10 cellular contexts compared by ENCODE assay signal in the genomic region with DNA sequence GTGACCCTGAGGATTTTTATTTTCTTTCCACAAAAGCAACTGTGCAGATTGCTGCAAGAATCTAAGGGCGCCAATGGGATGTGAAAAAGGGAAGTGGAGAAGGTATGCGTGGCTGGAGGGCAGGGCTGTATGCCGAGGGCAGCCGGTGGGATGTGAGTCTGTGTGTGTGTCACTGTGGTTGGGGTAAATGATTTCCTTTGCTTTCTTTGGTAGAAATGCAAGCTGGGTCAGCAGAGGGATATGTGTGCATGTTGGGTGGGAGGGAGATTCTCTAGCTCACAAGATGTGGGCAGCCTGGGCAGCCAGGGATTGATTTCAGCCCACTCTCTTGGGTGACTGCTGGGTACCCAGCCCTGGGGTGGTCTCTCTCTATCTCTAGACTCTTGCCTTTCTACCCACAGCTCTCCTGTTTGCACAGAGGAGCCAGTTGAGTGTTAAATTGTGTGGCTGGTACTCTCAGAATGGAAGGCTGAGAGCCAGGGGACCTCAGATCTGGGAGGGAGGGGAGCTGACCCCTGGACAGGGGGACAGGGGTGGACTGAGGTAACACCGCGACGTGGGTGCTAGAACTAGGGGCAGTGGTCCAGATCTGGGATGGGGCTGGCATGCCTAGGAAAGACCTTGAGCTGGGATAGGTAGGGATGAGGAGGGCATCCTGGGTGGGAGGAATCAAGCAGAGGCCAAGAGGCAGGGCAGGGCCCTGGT. TPM values are rescaled to one million over a fixed set of nuclear protein-coding genes. Genes with fewer than 3 reads are reported as not detected.
DNase-seq lines count a peak whose midpoint lies in the region; ATAC-seq and TF ChIP-seq lines count a peak whose summit lies in the region.
"Had no signal": no experiment of that assay in that cellular context is flagged by ENCODE, and none has a peak within 500 bp of the region (broad histone marks: within the 10 kb centered on the region; RNA-seq: fewer than 3 reads in every experiment).

No MANE protein-coding gene starts in this region.

- POLR2A ChIA-PET in HEK293 (lab: Yijun Ruan, JAX), result interaction anchor here (1.2 kb wide), 1 partner anchor 15 kb away, joined by 3 read pairs; no protein-coding TSS in a partner anchor
- POLR2A ChIA-PET in activated CD8-positive, alpha-beta T cell treated with anti-CD3 and anti-CD28 coated beads for 36 hours (lab: Charles Lee), result no interaction called here

- H3K4me3 Mint-ChIP-seq in CD14-positive monocyte, result peak overlapping the region; percentile 13 to 77
- H3K4me3 Mint-ChIP-seq in glutamatergic neuron (ENCODE audit: unreplicated experiment), result no peak overlapping the region
- H3K4me3 Mint-ChIP-seq in activated CD8-positive, alpha-beta T cell treated with anti-CD3 and anti-CD28 coated beads for 36 hours, result no peak overlapping the region

- no peaks in the 10 kb centered on the region for H4K20me1 ChIP-seq in OCI-LY3 (ENCODE audit: insufficient read depth, low read length)

- CTCF ChIA-PET in HEK293 (lab: Yijun Ruan, JAX), result interaction anchor here (0.7 to 1.3 kb wide), 2 partner anchors 21 to 36 kb away, joined by 3 to 4 read pairs; no protein-coding TSS in a partner anchor
- CTCF ChIA-PET in activated CD8-positive, alpha-beta T cell treated with anti-CD3 and anti-CD28 coated beads for 36 hours (lab: Charles Lee), result no interaction called here

- H3K9me3 Mint-ChIP-seq in CD14-positive monocyte, result peaks cover 0 to 3% (median 0%) of the 10 kb centered on the region in 7 donors
- peaks cover 3% of the 10 kb centered on the region for H3K9me3 Mint-ChIP-seq in glutamatergic neuron (ENCODE audit: unreplicated experiment)
- no peaks in the 10 kb centered on the region for H3K9me3 Mint-ChIP-seq in activated CD8-positive, alpha-beta T cell treated with anti-CD3 and anti-CD28 coated beads for 36 hours

- no peaks in the 10 kb centered on the region for H3K9me3 ChIP-seq in HEK293 (ENCODE audit: control insufficient read depth, insufficient read depth, low read depth, low read length)
- H3K9me3 ChIP-seq in OCI-LY3 (ENCODE audit: insufficient read depth, low read length), result no peaks in the 10 kb centered on the region
- no peaks in the 10 kb centered on the region for H3K9me3 ChIP-seq in vagina

- intact Hi-C loops in CD14-positive monocyte (cut with micrococcal nuclease) (loop anchor here in 1 of 2 donors (5.0 kb wide), 1 partner anchor 45 kb away; no protein-coding TSS in a partner anchor), vagina (cut with DNase I) (no loop called here)
- intact Hi-C loops in activated CD8-positive, alpha-beta T cell treated with anti-CD3 and anti-CD28 coated beads for 36 hours (cut with micrococcal nuclease), result loop anchor here (5.0 kb wide), 1 partner anchor 40 kb away; no protein-coding TSS in a partner anchor

- H3K27me3 Mint-ChIP-seq in CD14-positive monocyte (ENCODE audit: low read depth in 3 of 3) (peaks cover 16 to 28% (median 27%) of the 10 kb centered on the region in 3 donors), glutamatergic neuron (ENCODE audit: unreplicated experiment) (peaks cover 2% of the 10 kb centered on the region)
- peaks cover 37% of the 10 kb centered on the region for H3K27me3 Mint-ChIP-seq in activated CD8-positive, alpha-beta T cell treated with anti-CD3 and anti-CD28 coated beads for 36 hours

- ATAC-seq in activated CD8-positive, alpha-beta T cell treated with anti-CD3 and anti-CD28 coated beads for 36 hours, result no peak

- H3K27ac Mint-ChIP-seq in CD14-positive monocyte (peak overlapping the region; percentile 20 to 81 (median 71)), glutamatergic neuron (ENCODE audit: unreplicated experiment) (no peak overlapping the region)
- H3K27ac Mint-ChIP-seq in activated CD8-positive, alpha-beta T cell treated with anti-CD3 and anti-CD28 coated beads for 36 hours, result no peak overlapping the region

- TF ChIP-seq POLR2A in vagina (IDR thresholded peaks at IDR 0.05), result no peak

- TF ChIP-seq CTCF in CD14-positive monocyte (IDR thresholded peaks at IDR 0.05), result no peak
- no peak for TF ChIP-seq CTCF in HEK293 (tag by site-specific recombination; IDR thresholded peaks at IDR 0.05)
- no peak for TF ChIP-seq CTCF in OCI-LY3 (IDR thresholded peaks at IDR 0.05; ENCODE audit: low read depth, low read length)
- TF ChIP-seq CTCF in fibroblast of the aortic adventitia (IDR thresholded peaks at IDR 0.05; ENCODE audit: insufficient read depth, low read length), result no peak
- TF ChIP-seq CTCF in glutamatergic neuron (IDR thresholded peaks at IDR 0.05; ENCODE audit: partially characterized antibody, unreplicated experiment), result no peak
- TF ChIP-seq CTCF in activated CD8-positive, alpha-beta T cell treated with anti-CD3 and anti-CD28 coated beads for 36 hours (IDR thresholded peaks at IDR 0.05), result no peak
- no peak for TF ChIP-seq CTCF in vagina (IDR thresholded peaks at IDR 0.05)

- H3K9ac ChIP-seq in OCI-LY3 (ENCODE audit: low read length), result no peak overlapping the region

- H3K36me3 Mint-ChIP-seq in CD14-positive monocyte (peaks cover 12 to 19% of the 10 kb centered on the region in 2 donors), glutamatergic neuron (ENCODE audit: unreplicated experiment) (no peaks in the 10 kb centered on the region)
- no peaks in the 10 kb centered on the region for H3K36me3 Mint-ChIP-seq in activated CD8-positive, alpha-beta T cell treated with anti-CD3 and anti-CD28 coated beads for 36 hours (ENCODE audit: low read depth)

- H3K27me3 ChIP-seq in OCI-LY3 (ENCODE audit: low read depth, low read length) (peaks cover 43% of the 10 kb centered on the region), vagina (no peaks in the 10 kb centered on the region)

- H3K4me1 ChIP-seq in HEK293 (ENCODE audit: control insufficient read depth, insufficient read depth, low read length), result peaks cover 9% of the 10 kb centered on the region; the same call in 1 of the 2 replicates
- peaks cover 15% of the 10 kb centered on the region for H3K4me1 ChIP-seq in OCI-LY3 (ENCODE audit: low read length)
- peaks cover 29% of the 10 kb centered on the region for H3K4me1 ChIP-seq in vagina

- H3K36me3 ChIP-seq in HEK293 (ENCODE audit: control insufficient read depth in 2 of 2, insufficient read depth in 1 of 2, low read length in 2 of 2), result no peaks in the 10 kb centered on the region
- no peaks in the 10 kb centered on the region for H3K36me3 ChIP-seq in OCI-LY3 (replicated peaks; ENCODE audit: low read depth, low read length)
- H3K36me3 ChIP-seq in vagina, result no peaks in the 10 kb centered on the region

- H3K27ac ChIP-seq in HEK293 (ENCODE audit: extremely low read depth, low read depth, low read length), result no peak overlapping the region
- H3K27ac ChIP-seq in OCI-LY3 (ENCODE audit: low read length), result no peak overlapping the region
- H3K27ac ChIP-seq in vagina, result no peak overlapping the region
- H3K27ac ChIP-seq: PC-9 had no signal

- DNase-seq in CD14-positive monocyte (ENCODE audit: low spot score) (peak; percentile 83), fibroblast of the aortic adventitia (ENCODE audit: low read depth) (peak; percentile 25), glutamatergic neuron (no peak), NCI-H774 (lab: John Stamatoyannopoulos, UW) (no peak), vagina (ENCODE audit: extremely low spot score in 2 of 2) (no peak)
- no peak for DNase-seq in activated CD8-positive, alpha-beta T cell treated with anti-CD3 and anti-CD28 coated beads for 36 hours
- DNase-seq: PC-9 had no signal

- no peak overlapping the region for H2AFZ ChIP-seq in OCI-LY3 (ENCODE audit: low read depth, low read length)
- H2AFZ ChIP-seq: PC-9 had no signal

- H3K4me3 ChIP-seq in HEK293 (ENCODE audit: low read depth, low read length), result no peak overlapping the region
- H3K4me3 ChIP-seq in OCI-LY3 (ENCODE audit: low read length), result peak overlapping the region; percentile 3; the same call in 1 of the 2 replicates
- no peak overlapping the region for H3K4me3 ChIP-seq in fibroblast of the aortic adventitia (ENCODE audit: low read depth, low read length)
- H3K4me3 ChIP-seq in vagina, result no peak overlapping the region
- H3K4me3 ChIP-seq: PC-9, smooth muscle cell had no signal

- H3K79me2 ChIP-seq in OCI-LY3 (ENCODE audit: low read length), result no peaks in the 10 kb centered on the region

- H3K4me1 Mint-ChIP-seq in CD14-positive monocyte (peaks cover 53% of the 10 kb centered on the region), glutamatergic neuron (ENCODE audit: low read depth, unreplicated experiment) (peaks cover 7% of the 10 kb centered on the region)
- H3K4me1 Mint-ChIP-seq in activated CD8-positive, alpha-beta T cell treated with anti-CD3 and anti-CD28 coated beads for 36 hours (ENCODE audit: low read depth), result peaks cover 4% of the 10 kb centered on the region

- H3K4me2 ChIP-seq in OCI-LY3 (ENCODE audit: low read length), result peak overlapping the region; percentile 56
- H3K4me2 ChIP-seq: PC-9, smooth muscle cell had no signal

TF ChIP-seq in HEK293, 187 proteins besides CTCF, POLR2A, EP300 and RAD21 (continues in another document):
- TF ChIP-seq, protein P1, sequence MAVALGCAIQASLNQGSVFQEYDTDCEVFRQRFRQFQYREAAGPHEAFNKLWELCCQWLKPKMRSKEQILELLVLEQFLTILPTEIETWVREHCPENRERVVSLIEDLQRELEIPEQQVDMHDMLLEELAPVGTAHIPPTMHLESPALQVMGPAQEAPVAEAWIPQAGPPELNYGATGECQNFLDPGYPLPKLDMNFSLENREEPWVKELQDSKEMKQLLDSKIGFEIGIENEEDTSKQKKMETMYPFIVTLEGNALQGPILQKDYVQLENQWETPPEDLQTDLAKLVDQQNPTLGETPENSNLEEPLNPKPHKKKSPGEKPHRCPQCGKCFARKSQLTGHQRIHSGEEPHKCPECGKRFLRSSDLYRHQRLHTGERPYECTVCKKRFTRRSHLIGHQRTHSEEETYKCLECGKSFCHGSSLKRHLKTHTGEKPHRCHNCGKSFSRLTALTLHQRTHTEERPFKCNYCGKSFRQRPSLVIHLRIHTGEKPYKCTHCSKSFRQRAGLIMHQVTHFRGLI (tag by site-specific recombination; IDR thresholded peaks at IDR 0.05), result no peak
- TF ChIP-seq EGR2 (tag by site-specific recombination; IDR thresholded peaks at IDR 0.05; ENCODE audit: low read depth) (peak; percentile 71), ZBTB21 (tag by site-specific recombination; IDR thresholded peaks at IDR 0.05) (no peak), ZEB2 (tag by site-specific recombination; IDR thresholded peaks at IDR 0.05) (no peak), GLIS2 (tag by site-specific recombination; IDR thresholded peaks at IDR 0.05) (no peak), ZFP3 (tag by site-specific recombination; IDR thresholded peaks at IDR 0.05; ENCODE audit: low read depth) (no peak), ZNF701 (tag by site-specific recombination; IDR thresholded peaks at IDR 0.05) (no peak), SP2 (tag by site-specific recombination; IDR thresholded peaks at IDR 0.05) (no peak), ZNF155 (tag by site-specific recombination; IDR thresholded peaks at IDR 0.05) (no peak), ZFHX2 (tag by site-specific recombination; conservative IDR thresholded peaks at IDR 0.05) (peak; percentile 63), ZNF791 (tag by site-specific recombination; IDR thresholded peaks at IDR 0.05) (no peak)

RNA-seq across cellular contexts. Expression of a gene that starts 3.5 kb away (rescaled TPM):
- polyA plus RNA-seq in CD14-positive monocyte, result 1 to 10 TPM; 5.4 to 7.7 TPM
- total RNA-seq in fibroblast of the aortic adventitia (ENCODE audit: low replicate concordance) (7.4 and 7.8 TPM in 2 replicates), glutamatergic neuron (ENCODE audit: unreplicated experiment) (14.8 TPM), vagina (8.6 TPM)
- total RNA-seq in activated CD8-positive, alpha-beta T cell treated with anti-CD3 and anti-CD28 coated beads for 36 hours, result 1 to 10 TPM; 7.0 to 8.4 TPM

Comparison
In these comparisons a context has a peak if more than half of its experiments do, and no peak if none do; other contexts are left out.
1. DNase-seq: peak in CD14-positive monocyte (single experiment) and fibroblast of the aortic adventitia (single experiment); none in glutamatergic neuron (single experiment), NCI-H774 (single experiment), activated CD8-positive, alpha-beta T cell treated with anti-CD3 and anti-CD28 coated beads for 36 hours (single experiment) and vagina (0 of 2).
2. H3K27ac Mint-ChIP-seq: peak in CD14-positive monocyte (7 of 7); none in glutamatergic neuron (single experiment) and activated CD8-positive, alpha-beta T cell treated with anti-CD3 and anti-CD28 coated beads for 36 hours (single experiment).
3. H3K4me3 Mint-ChIP-seq: peak in CD14-positive monocyte (2 of 2); none in glutamatergic neuron (single experiment) and activated CD8-positive, alpha-beta T cell treated with anti-CD3 and anti-CD28 coated beads for 36 hours (single experiment).